ENCODE assay signal across 1 cellular context in genomic region chrX:53281321-53281822, GRCh38.
TF ChIP-seq lines count a peak whose summit lies in the region.

Gene IQSEC2, minus strand, starts transcription at chrX:53281584.

TF ChIP-seq in HEK293, 187 proteins besides CTCF, POLR2A, EP300 and RAD21 (continued from another document and continues in another):
- TF ChIP-seq ZNF302 (tag by site-specific recombination; IDR thresholded peaks at IDR 0.05; ENCODE audit: low read depth) (no peak), ZNF214 (tag by site-specific recombination; IDR thresholded peaks at IDR 0.05; ENCODE audit: borderline replicate concordance) (no peak), ZNF23 (tag by site-specific recombination; IDR thresholded peaks at IDR 0.05; ENCODE audit: borderline replicate concordance) (no peak), EGR2 (tag by site-specific recombination; IDR thresholded peaks at IDR 0.05; ENCODE audit: low read depth) (peak; percentile 50; the same call in 1 of the 2 replicates), ZBTB26 (tag by site-specific recombination; optimal IDR thresholded peaks at IDR 0.05) (no peak), FEZF1 (tag by site-specific recombination; IDR thresholded peaks at IDR 0.05) (no peak), ZFP41 (tag by site-specific recombination; IDR thresholded peaks at IDR 0.05; ENCODE audit: borderline replicate concordance) (no peak), ZNF76 (tag by site-specific recombination; IDR thresholded peaks at IDR 0.05; ENCODE audit: borderline replicate concordance, low read depth) (peak; percentile 29; the same call in 1 of the 2 replicates), ZNF175 (tag by site-specific recombination; IDR thresholded peaks at IDR 0.05) (no peak), ZNF311 (tag by site-specific recombination; IDR thresholded peaks at IDR 0.05; ENCODE audit: borderline replicate concordance) (no peak), MEIS1 (CRISPR knock-in tag; IDR thresholded peaks at IDR 0.05; ENCODE audit: borderline replicate concordance) (no peak), ZBTB11 (tag by site-specific recombination; conservative IDR thresholded peaks at IDR 0.05; ENCODE audit: low read depth) (no peak), SETDB1 (IDR thresholded peaks at IDR 0.05; ENCODE audit: insufficient read length, low read length) (no peak), GFI1B (tag by site-specific recombination; IDR thresholded peaks at IDR 0.05) (no peak), ZNF629 (tag by site-specific recombination; IDR thresholded peaks at IDR 0.05) (peak; percentile 23; the same call in 1 of the 2 replicates), ZNF555 (tag by site-specific recombination; conservative IDR thresholded peaks at IDR 0.05) (no peak), ZNF692 (tag by site-specific recombination; IDR thresholded peaks at IDR 0.05) (peak; percentile 41; the same call in 1 of the 2 replicates), ZNF292 (tag by site-specific recombination; IDR thresholded peaks at IDR 0.05; ENCODE audit: borderline replicate concordance, low read depth) (no peak), ZSCAN5A (tag by site-specific recombination; IDR thresholded peaks at IDR 0.05) (no peak), ZEB2 (tag by site-specific recombination; IDR thresholded peaks at IDR 0.05) (0 out of 2 replicates have a peak, but pooled peaks have one; percentile 20), GLIS1 (tag by site-specific recombination; IDR thresholded peaks at IDR 0.05) (peak; percentile 79), ZNF747 (tag by site-specific recombination; IDR thresholded peaks at IDR 0.05) (no peak), HIC1 (tag by site-specific recombination; IDR thresholded peaks at IDR 0.05) (0 out of 2 replicates have a peak, but pooled peaks have one; percentile 29), ZNF48 (tag by site-specific recombination; IDR thresholded peaks at IDR 0.05) (no peak), ZNF639 (tag by site-specific recombination; IDR thresholded peaks at IDR 0.05) (no peak), ZNF16 (tag by site-specific recombination; IDR thresholded peaks at IDR 0.05; ENCODE audit: low read depth) (no peak), KLF17 (tag by site-specific recombination; IDR thresholded peaks at IDR 0.05) (no peak), ZNF654 (tag by site-specific recombination; IDR thresholded peaks at IDR 0.05; ENCODE audit: low read depth) (no peak), OSR2 (tag by site-specific recombination; IDR thresholded peaks at IDR 0.05) (peak; percentile 92), PATZ1 (tag by site-specific recombination; IDR thresholded peaks at IDR 0.05) (peak; percentile 94), SP7 (tag by site-specific recombination; IDR thresholded peaks at IDR 0.05) (peak; percentile 44), RBAK (tag by site-specific recombination; IDR thresholded peaks at IDR 0.05) (no peak), ZXDB (tag by site-specific recombination; IDR thresholded peaks at IDR 0.05) (peak; percentile 46; the same call in 1 of the 2 replicates), ZNF596 (tag by site-specific recombination; IDR thresholded peaks at IDR 0.05) (no peak), YY1 (tag by site-specific recombination; IDR thresholded peaks at IDR 0.05) (no peak), AEBP2 (tag by site-specific recombination; IDR thresholded peaks at IDR 0.05; ENCODE audit: borderline replicate concordance) (no peak), INSM2 (tag by site-specific recombination; IDR thresholded peaks at IDR 0.05) (no peak), ZNF548 (tag by site-specific recombination; IDR thresholded peaks at IDR 0.05) (no peak), ZNF513 (tag by site-specific recombination; IDR thresholded peaks at IDR 0.05) (no peak), ZNF140 (tag by site-specific recombination; IDR thresholded peaks at IDR 0.05) (no peak), TRIM28 (IDR thresholded peaks at IDR 0.05; ENCODE audit: borderline replicate concordance, low read length) (no peak), ZFHX2 (tag by site-specific recombination; conservative IDR thresholded peaks at IDR 0.05) (peak; percentile 28; the same call in 1 of the 2 replicates), ZNF114 (tag by site-specific recombination; IDR thresholded peaks at IDR 0.05) (no peak), YY2 (tag by site-specific recombination; IDR thresholded peaks at IDR 0.05) (no peak)
